19 cellular contexts compared by ENCODE assay signal in the genomic region with DNA sequence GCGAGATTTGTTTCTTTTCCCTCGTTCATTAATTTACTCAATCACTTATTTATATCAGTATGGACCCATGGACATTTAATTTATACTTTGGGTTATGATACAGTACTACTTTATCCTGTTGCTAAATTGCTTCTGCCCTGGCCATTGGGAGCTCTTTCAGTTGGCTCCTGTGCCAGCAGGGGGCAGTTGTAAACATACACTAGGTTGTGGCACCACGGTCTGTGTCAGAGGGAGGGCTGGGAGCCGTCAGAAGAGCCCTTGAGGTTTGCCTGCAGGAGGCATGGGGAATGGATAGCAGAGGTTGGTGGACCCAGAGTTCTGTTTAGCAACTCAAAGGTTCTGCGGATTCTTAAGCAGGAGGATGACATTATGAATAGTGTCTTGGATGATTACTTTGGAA.
A peak's percentile ranks its signal among the peaks of the same experiment; 100 is the strongest.
DNase-seq lines count a peak whose midpoint lies in the region; ATAC-seq and TF ChIP-seq lines count a peak whose summit lies in the region.
"Had no signal": no experiment of that assay in that cellular context is flagged by ENCODE, and none has a peak within 500 bp of the region (broad histone marks: within the 10 kb centered on the region; RNA-seq: fewer than 3 reads in every experiment).

No MANE protein-coding gene starts in this region.

- intact Hi-C loops in activated CD8-positive, alpha-beta T cell treated with anti-CD3 and anti-CD28 coated beads for 36 hours (cut with micrococcal nuclease), result no loop called here

- H3K27me3 Mint-ChIP-seq in activated CD8-positive, alpha-beta T cell treated with anti-CD3 and anti-CD28 coated beads for 36 hours, result peaks cover 14% of the 10 kb centered on the region
- no peaks in the 10 kb centered on the region for H3K27me3 Mint-ChIP-seq in activated CD8-positive, alpha-beta T cell treated with anti-CD3 and anti-CD28 coated beads, Interleukin-2, amount 10 ng/mL, durations not matched to agents 7 days and 5 days (ENCODE audit: low read depth)
- no peaks in the 10 kb centered on the region; the same call in 1 of the 2 replicates for H3K27me3 Mint-ChIP-seq in WTC11 (ENCODE audit: low read depth)
- H3K27me3 Mint-ChIP-seq in activated naive CD8-positive, alpha-beta T cell treated with anti-CD3 and anti-CD28 coated beads, Interleukin-2, amount 50 U/mL, for 24 hours, result peaks cover 9% of the 10 kb centered on the region

- no peak for ATAC-seq in activated CD8-positive, alpha-beta T cell treated with anti-CD3 and anti-CD28 coated beads for 36 hours
- no peak for ATAC-seq in activated CD8-positive, alpha-beta T cell treated with anti-CD3 and anti-CD28 coated beads, Interleukin-2, amount 10 ng/mL, durations not matched to agents 7 days and 5 days
- peak; percentile 86 for ATAC-seq in WTC11
- no peak for ATAC-seq in HG03045 (IDR thresholded peaks at IDR 0.05; ENCODE audit: unreplicated experiment)
- ATAC-seq in activated naive CD8-positive, alpha-beta T cell treated with anti-CD3 and anti-CD28 coated beads, Interleukin-2, amount 50 U/mL, for 24 hours, result no peak
- no peak for ATAC-seq in GM21423 (IDR thresholded peaks at IDR 0.05; ENCODE audit: unreplicated experiment)
- ATAC-seq: activated T-cell treated with anti-CD3 and anti-CD28 coated beads, Interleukin-2, amount 50 U/mL, for 4 hours; CD8-positive, alpha-beta T cell; natural killer cell; sciatic nerve had no signal

- POLR2A ChIA-PET in activated CD8-positive, alpha-beta T cell treated with anti-CD3 and anti-CD28 coated beads for 36 hours (lab: Charles Lee), result no interaction called here
- POLR2A ChIA-PET in activated CD8-positive, alpha-beta T cell treated with anti-CD3 and anti-CD28 coated beads, Interleukin-2, amount 10 ng/mL, durations not matched to agents 7 days and 5 days (lab: Charles Lee), result no interaction called here
- POLR2A ChIA-PET in WTC11 (lab: Charles Lee), result no interaction called here

- no peak for TF ChIP-seq CTCF in activated CD8-positive, alpha-beta T cell treated with anti-CD3 and anti-CD28 coated beads for 36 hours (IDR thresholded peaks at IDR 0.05)
- no peak for TF ChIP-seq CTCF in WTC11 (IDR thresholded peaks at IDR 0.05)

- H3K36me3 Mint-ChIP-seq in activated CD8-positive, alpha-beta T cell treated with anti-CD3 and anti-CD28 coated beads for 36 hours (ENCODE audit: low read depth), result no peaks in the 10 kb centered on the region
- no peaks in the 10 kb centered on the region for H3K36me3 Mint-ChIP-seq in activated CD8-positive, alpha-beta T cell treated with anti-CD3 and anti-CD28 coated beads, Interleukin-2, amount 10 ng/mL, durations not matched to agents 7 days and 5 days (ENCODE audit: low read depth)
- H3K36me3 Mint-ChIP-seq in WTC11, result no peaks in the 10 kb centered on the region
- no peaks in the 10 kb centered on the region for H3K36me3 Mint-ChIP-seq in activated naive CD8-positive, alpha-beta T cell treated with anti-CD3 and anti-CD28 coated beads, Interleukin-2, amount 50 U/mL, for 24 hours (ENCODE audit: low read depth)
- H3K36me3 Mint-ChIP-seq: CD8-positive, alpha-beta T cell; natural killer cell had no signal

- no peak overlapping the region for H3K4me3 Mint-ChIP-seq in activated CD8-positive, alpha-beta T cell treated with anti-CD3 and anti-CD28 coated beads for 36 hours
- H3K4me3 Mint-ChIP-seq in activated CD8-positive, alpha-beta T cell treated with anti-CD3 and anti-CD28 coated beads, Interleukin-2, amount 10 ng/mL, durations not matched to agents 7 days and 5 days, result no peak overlapping the region
- no peak overlapping the region for H3K4me3 Mint-ChIP-seq in WTC11
- no peak overlapping the region for H3K4me3 Mint-ChIP-seq in activated naive CD8-positive, alpha-beta T cell treated with anti-CD3 and anti-CD28 coated beads, Interleukin-2, amount 50 U/mL, for 24 hours
- H3K4me3 Mint-ChIP-seq: activated naive CD4-positive, alpha-beta T cell treated with anti-CD3 and anti-CD28 coated beads for 36 hours; activated T-cell treated with anti-CD3 and anti-CD28 coated beads, Interleukin-2, amount 50 U/mL, for 4 hours; CD8-positive, alpha-beta T cell; natural killer cell; T-helper 1 cell treated with Interleukin-12 subunit alpha and Interleukin-12 subunit beta and Interleukin-4 antibody, amounts not matched to agents 30 μg/mL and 1 μg/mL, for 36 hours had no signal

- H3K4me1 Mint-ChIP-seq in activated CD8-positive, alpha-beta T cell treated with anti-CD3 and anti-CD28 coated beads for 36 hours (ENCODE audit: low read depth), result no peaks in the 10 kb centered on the region
- H3K4me1 Mint-ChIP-seq in activated CD8-positive, alpha-beta T cell treated with anti-CD3 and anti-CD28 coated beads, Interleukin-2, amount 10 ng/mL, durations not matched to agents 7 days and 5 days (ENCODE audit: low read depth), result no peaks in the 10 kb centered on the region
- peaks cover 24% of the 10 kb centered on the region for H3K4me1 Mint-ChIP-seq in WTC11
- no peaks in the 10 kb centered on the region for H3K4me1 Mint-ChIP-seq in activated naive CD8-positive, alpha-beta T cell treated with anti-CD3 and anti-CD28 coated beads, Interleukin-2, amount 50 U/mL, for 24 hours
- H3K4me1 Mint-ChIP-seq: natural killer cell had no signal

- no peaks in the 10 kb centered on the region for H3K9me3 Mint-ChIP-seq in activated CD8-positive, alpha-beta T cell treated with anti-CD3 and anti-CD28 coated beads for 36 hours
- no peaks in the 10 kb centered on the region for H3K9me3 Mint-ChIP-seq in activated CD8-positive, alpha-beta T cell treated with anti-CD3 and anti-CD28 coated beads, Interleukin-2, amount 10 ng/mL, durations not matched to agents 7 days and 5 days (ENCODE audit: insufficient read depth)
- peaks cover 39% of the 10 kb centered on the region for H3K9me3 Mint-ChIP-seq in WTC11
- H3K9me3 Mint-ChIP-seq in activated naive CD8-positive, alpha-beta T cell treated with anti-CD3 and anti-CD28 coated beads, Interleukin-2, amount 50 U/mL, for 24 hours, result no peaks in the 10 kb centered on the region
- H3K9me3 Mint-ChIP-seq: T-helper 1 cell treated with Interleukin-12 subunit alpha and Interleukin-12 subunit beta and Interleukin-4 antibody, amounts not matched to agents 30 μg/mL and 1 μg/mL, for 36 hours had no signal

- peak; percentile 7 for DNase-seq in activated CD8-positive, alpha-beta T cell treated with anti-CD3 and anti-CD28 coated beads for 36 hours
- no peak for DNase-seq in activated CD8-positive, alpha-beta T cell treated with anti-CD3 and anti-CD28 coated beads, Interleukin-2, amount 10 ng/mL, durations not matched to agents 7 days and 5 days
- peak; percentile 4 for DNase-seq in HT1080 (ENCODE audit: low read depth)
- DNase-seq in WTC11 (ENCODE audit: low spot score), result peak; percentile 51
- no peak for DNase-seq in midbrain (lab: John Stamatoyannopoulos, UW)
- DNase-seq in activated naive CD8-positive, alpha-beta T cell treated with anti-CD3 and anti-CD28 coated beads, Interleukin-2, amount 50 U/mL, for 24 hours, result no peak
- DNase-seq: activated naive CD4-positive, alpha-beta T cell treated with anti-CD3 and anti-CD28 coated beads for 36 hours; activated T-cell treated with anti-CD3 and anti-CD28 coated beads, Interleukin-2, amount 50 U/mL, for 4 hours; caudate nucleus; CD8-positive, alpha-beta T cell; hippocampal formation; natural killer cell; NCI-H146; NCI-H526 treated with DMSO at 0.1 percent for 48 hours; Peyer's patch had no signal

- H3K27ac Mint-ChIP-seq in activated CD8-positive, alpha-beta T cell treated with anti-CD3 and anti-CD28 coated beads for 36 hours, result no peak overlapping the region
- no peak overlapping the region for H3K27ac Mint-ChIP-seq in activated CD8-positive, alpha-beta T cell treated with anti-CD3 and anti-CD28 coated beads, Interleukin-2, amount 10 ng/mL, durations not matched to agents 7 days and 5 days
- H3K27ac Mint-ChIP-seq in WTC11, result no peak overlapping the region
- no peak overlapping the region for H3K27ac Mint-ChIP-seq in activated naive CD8-positive, alpha-beta T cell treated with anti-CD3 and anti-CD28 coated beads, Interleukin-2, amount 50 U/mL, for 24 hours
- H3K27ac Mint-ChIP-seq: activated naive CD4-positive, alpha-beta T cell treated with anti-CD3 and anti-CD28 coated beads for 36 hours; CD8-positive, alpha-beta T cell; natural killer cell; T-helper 1 cell treated with Interleukin-12 subunit alpha and Interleukin-12 subunit beta and Interleukin-4 antibody, amounts not matched to agents 30 μg/mL and 1 μg/mL, for 36 hours had no signal

- CTCF ChIA-PET in activated CD8-positive, alpha-beta T cell treated with anti-CD3 and anti-CD28 coated beads for 36 hours (lab: Charles Lee), result interaction anchor here (2.5 kb wide), 1 partner anchor 70 kb away, joined by 8 read pairs; no protein-coding TSS in a partner anchor
- CTCF ChIA-PET in activated CD8-positive, alpha-beta T cell treated with anti-CD3 and anti-CD28 coated beads, Interleukin-2, amount 10 ng/mL, durations not matched to agents 7 days and 5 days (lab: Charles Lee), result interaction anchor here (0.5 kb wide), 1 partner anchor 33 kb away, joined by 5 read pairs; no protein-coding TSS in a partner anchor
- CTCF ChIA-PET in WTC11 (lab: Charles Lee), result interaction anchor here (0.7 to 1.5 kb wide), 9 partner anchors 14 to 200 kb away, joined by 3 to 10 read pairs (median 4); no protein-coding TSS in a partner anchor

TF ChIP-seq in WTC11, 78 proteins besides CTCF, POLR2A, EP300 and RAD21:
- TF ChIP-seq JUN (CRISPR knock-in tag; IDR thresholded peaks at IDR 0.05), result no peak
- TF ChIP-seq, protein P1, sequence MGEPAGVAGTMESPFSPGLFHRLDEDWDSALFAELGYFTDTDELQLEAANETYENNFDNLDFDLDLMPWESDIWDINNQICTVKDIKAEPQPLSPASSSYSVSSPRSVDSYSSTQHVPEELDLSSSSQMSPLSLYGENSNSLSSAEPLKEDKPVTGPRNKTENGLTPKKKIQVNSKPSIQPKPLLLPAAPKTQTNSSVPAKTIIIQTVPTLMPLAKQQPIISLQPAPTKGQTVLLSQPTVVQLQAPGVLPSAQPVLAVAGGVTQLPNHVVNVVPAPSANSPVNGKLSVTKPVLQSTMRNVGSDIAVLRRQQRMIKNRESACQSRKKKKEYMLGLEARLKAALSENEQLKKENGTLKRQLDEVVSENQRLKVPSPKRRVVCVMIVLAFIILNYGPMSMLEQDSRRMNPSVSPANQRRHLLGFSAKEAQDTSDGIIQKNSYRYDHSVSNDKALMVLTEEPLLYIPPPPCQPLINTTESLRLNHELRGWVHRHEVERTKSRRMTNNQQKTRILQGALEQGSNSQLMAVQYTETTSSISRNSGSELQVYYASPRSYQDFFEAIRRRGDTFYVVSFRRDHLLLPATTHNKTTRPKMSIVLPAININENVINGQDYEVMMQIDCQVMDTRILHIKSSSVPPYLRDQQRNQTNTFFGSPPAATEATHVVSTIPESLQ (CRISPR knock-in tag; IDR thresholded peaks at IDR 0.05), result no peak
- TF ChIP-seq FOXK1 (CRISPR knock-in tag; IDR thresholded peaks at IDR 0.05), result no peak
- TF ChIP-seq NFATC4 (CRISPR knock-in tag; IDR thresholded peaks at IDR 0.05), result no peak
- TF ChIP-seq SOX15 (CRISPR knock-in tag; IDR thresholded peaks at IDR 0.05), result no peak
- no peak for TF ChIP-seq CBFB (CRISPR knock-in tag; IDR thresholded peaks at IDR 0.05; ENCODE audit: low read depth)
- TF ChIP-seq SMAD3 (CRISPR knock-in tag; IDR thresholded peaks at IDR 0.05; ENCODE audit: borderline replicate concordance), result no peak

Comparison
In these comparisons a context has a peak if more than half of its experiments do, and no peak if none do; other contexts are left out.
1. DNase-seq: peak in activated CD8-positive, alpha-beta T cell treated with anti-CD3 and anti-CD28 coated beads for 36 hours (single experiment), HT1080 (single experiment) and WTC11 (single experiment); none in activated CD8-positive, alpha-beta T cell treated with anti-CD3 and anti-CD28 coated beads, Interleukin-2, amount 10 ng/mL, durations not matched to agents 7 days and 5 days (single experiment), midbrain (single experiment) and activated naive CD8-positive, alpha-beta T cell treated with anti-CD3 and anti-CD28 coated beads, Interleukin-2, amount 50 U/mL, for 24 hours (single experiment).